In genomic region chr12:121992059-121992879, GRCh38 we compare ENCODE assay signal across 9 cellular contexts. TPM values are rescaled to one million over a fixed set of nuclear protein-coding genes. Genes with fewer than 3 reads are reported as not detected.
DNase-seq lines count a peak whose midpoint lies in the region; ATAC-seq and TF ChIP-seq lines count a peak whose summit lies in the region.
"Had no signal": no experiment of that assay in that cellular context is flagged by ENCODE, and none has a peak within 500 bp of the region (broad histone marks: within the 10 kb centered on the region; RNA-seq: fewer than 3 reads in every experiment).

No MANE protein-coding gene starts in this region.

- no peak for TF ChIP-seq POLR2A in spleen (IDR thresholded peaks at IDR 0.05)

- ATAC-seq in CD4-positive, CD25-positive, alpha-beta regulatory T cell (ENCODE audit: low read depth in 2 of 2): peak; percentile 87 to 90
- ATAC-seq in GM19463 (IDR thresholded peaks at IDR 0.05; ENCODE audit: unreplicated experiment): peak; percentile 80
- ATAC-seq in GM23338: no peak

- H3K9me3 Mint-ChIP-seq in CD4-positive, CD25-positive, alpha-beta regulatory T cell: peaks cover 0 to 2% (median 0%) of the 10 kb centered on the region in 7 donors
- peaks cover 7% of the 10 kb centered on the region; the same call in 2 of the 3 replicates for H3K9me3 Mint-ChIP-seq in GM23338
- H3K9me3 Mint-ChIP-seq: neural crest cell had no signal

- no peaks in the 10 kb centered on the region for H3K9me2 ChIP-seq in GM23338 (ENCODE audit: insufficient read depth)

- H3K4me1 Mint-ChIP-seq in CD4-positive, CD25-positive, alpha-beta regulatory T cell: peaks cover 0 to 11% (median 5%) of the 10 kb centered on the region in 4 donors
- no peaks in the 10 kb centered on the region for H3K4me1 Mint-ChIP-seq in GM23338
- H3K4me1 Mint-ChIP-seq: neural crest cell had no signal

- H3K27me3 Mint-ChIP-seq in CD4-positive, CD25-positive, alpha-beta regulatory T cell: peaks cover 10% of the 10 kb centered on the region
- peaks cover 2% of the 10 kb centered on the region for H3K27me3 Mint-ChIP-seq in GM23338 (ENCODE audit: insufficient read depth, low read depth, poor library complexity)

- H4K20me1 ChIP-seq in GM23338 (replicated peaks; ENCODE audit: insufficient read depth): no peaks in the 10 kb centered on the region

- H2AFZ ChIP-seq in GM23338: no peak overlapping the region

- H3K36me3 Mint-ChIP-seq in CD4-positive, CD25-positive, alpha-beta regulatory T cell: no peaks in the 10 kb centered on the region
- H3K36me3 Mint-ChIP-seq in GM23338 (ENCODE audit: low read depth): no peaks in the 10 kb centered on the region

- H3K27ac ChIP-seq in CD4-positive, CD25-positive, alpha-beta regulatory T cell (ENCODE audit: insufficient read depth, low read length, poor library complexity, severe bottlenecking): no peak overlapping the region
- H3K27ac ChIP-seq in esophagus (ENCODE audit: low read depth in 2 of 2, low read length in 1 of 2): peak overlapping the region; percentile 71 to 92
- peak overlapping the region in 5 of 8 donors; percentile 36 to 58 (median 51) for H3K27ac ChIP-seq in spleen
- no peak overlapping the region for H3K27ac ChIP-seq in GM23338 (ENCODE audit: low read depth)

- intact Hi-C loops in spleen (cut with DNase I; ENCODE audit: low total_unique reads): no loop called here

- peak overlapping the region in 1 of 3 donors; percentile 44 for H3K27ac Mint-ChIP-seq in CD4-positive, CD25-positive, alpha-beta regulatory T cell
- H3K27ac Mint-ChIP-seq in GM23338: no peak overlapping the region

- no peaks in the 10 kb centered on the region for H3K36me3 ChIP-seq in CD4-positive, CD25-positive, alpha-beta regulatory T cell (ENCODE audit: control insufficient read depth, insufficient read depth, low read length)
- H3K36me3 ChIP-seq in esophagus (ENCODE audit: control insufficient read depth in 2 of 2, insufficient read depth in 2 of 2, low read length in 1 of 2) (no peaks in the 10 kb centered on the region), spleen (no peaks in the 10 kb centered on the region), GM23338 (ENCODE audit: insufficient read depth) (no peaks in the 10 kb centered on the region)

- H3K4me3 ChIP-seq in CD4-positive, CD25-positive, alpha-beta regulatory T cell (ENCODE audit: low read depth, low read length): no peak overlapping the region
- H3K4me3 ChIP-seq in esophagus (ENCODE audit: low read depth in 1 of 2, low read length in 2 of 2) (no peak overlapping the region), spleen (no peak overlapping the region), GM23338 (no peak overlapping the region)

- no peaks in the 10 kb centered on the region for H3K9me3 ChIP-seq in CD4-positive, CD25-positive, alpha-beta regulatory T cell (ENCODE audit: control insufficient read depth in 2 of 2, low read length in 2 of 2)
- no peaks in the 10 kb centered on the region for H3K9me3 ChIP-seq in esophagus (ENCODE audit: control insufficient read depth in 2 of 2, insufficient read depth in 1 of 2, low read depth in 1 of 2, low read length in 1 of 2)
- H3K9me3 ChIP-seq in spleen: no peaks in the 10 kb centered on the region

- peaks cover 3% of the 10 kb centered on the region for H3K27me3 ChIP-seq in CD4-positive, CD25-positive, alpha-beta regulatory T cell (ENCODE audit: control insufficient read depth, insufficient read depth, low read length)
- H3K27me3 ChIP-seq in esophagus (ENCODE audit: control insufficient read depth in 1 of 2, insufficient read depth in 2 of 2, low read length in 2 of 2): no peaks in the 10 kb centered on the region
- H3K27me3 ChIP-seq in spleen (replicated peaks in 1 of 7): no peaks in the 10 kb centered on the region
- no peaks in the 10 kb centered on the region for H3K27me3 ChIP-seq in GM23338 (ENCODE audit: insufficient read depth)

- WGBS in esophagus, 2 donors: 44 to 48% methylated on average over 21 of the region's 21 CpGs
- 36 to 49% (median 42%) methylated on average over 21 of the region's 21 CpGs for WGBS in spleen, 5 donors

- peak in 2 of 3 donors; percentile 5 to 71 for DNase-seq in CD4-positive, CD25-positive, alpha-beta regulatory T cell
- DNase-seq in HK-2 (ENCODE audit: unreplicated experiment) (peak; percentile 77), spleen (no peak), GM23338 (ENCODE audit: low spot score) (no peak), NCI-H2029 (lab: John Stamatoyannopoulos, UW) (no peak)
- DNase-seq in activated CD4-positive, alpha-beta T cell treated with anti-CD3 and anti-CD28 coated beads, Interleukin-2, amount 50 U/mL, for 24 hours (ENCODE audit: low read depth in 1 of 2, low spot score in 1 of 2): peak; percentile 37 to 72

- H3K4me1 ChIP-seq in CD4-positive, CD25-positive, alpha-beta regulatory T cell (ENCODE audit: control insufficient read depth, insufficient read depth, low read length, poor library complexity, severe bottlenecking): peaks cover 3% of the 10 kb centered on the region
- H3K4me1 ChIP-seq in esophagus (ENCODE audit: control insufficient read depth in 2 of 2, insufficient read depth in 2 of 2, low read length in 1 of 2) (no peaks in the 10 kb centered on the region), spleen (peaks cover 0 to 36% (median 10%) of the 10 kb centered on the region in 6 donors), GM23338 (ENCODE audit: insufficient read depth) (no peaks in the 10 kb centered on the region)

- H3K79me2 ChIP-seq in GM23338 (replicated peaks; ENCODE audit: insufficient read depth): no peaks in the 10 kb centered on the region

- TF ChIP-seq CTCF in spleen (IDR thresholded peaks at IDR 0.05 in 8 of 11, conservative IDR thresholded peaks at IDR 0.05 in 3 of 11) (no peak), GM23338 (conservative IDR thresholded peaks at IDR 0.05; ENCODE audit: low read depth in 2 of 2) (no peak)

- H3K4me2 ChIP-seq in GM23338: no peak overlapping the region

- peak overlapping the region in 1 of 4 donors; percentile 48 for H3K4me3 Mint-ChIP-seq in CD4-positive, CD25-positive, alpha-beta regulatory T cell
- H3K4me3 Mint-ChIP-seq in GM23338: no peak overlapping the region
- H3K4me3 Mint-ChIP-seq: neural crest cell had no signal

- H3F3A ChIP-seq in GM23338 (replicated peaks; ENCODE audit: low read depth): no peaks in the 10 kb centered on the region

TF ChIP-seq in GM23338, 12 proteins besides CTCF, POLR2A, EP300 and RAD21:
- no peak for TF ChIP-seq NANOG (IDR thresholded peaks at IDR 0.05; ENCODE audit: borderline replicate concordance)
- TF ChIP-seq POLR2AphosphoS5 (IDR thresholded peaks at IDR 0.05; ENCODE audit: low read depth): no peak
- TF ChIP-seq CREB1 (CRISPR knock-in tag; IDR thresholded peaks at IDR 0.05; ENCODE audit: low read depth): no peak
- no peak for TF ChIP-seq EZH2phosphoT487 (IDR thresholded peaks at IDR 0.05; ENCODE audit: unreplicated experiment)
- TF ChIP-seq, protein P1, sequence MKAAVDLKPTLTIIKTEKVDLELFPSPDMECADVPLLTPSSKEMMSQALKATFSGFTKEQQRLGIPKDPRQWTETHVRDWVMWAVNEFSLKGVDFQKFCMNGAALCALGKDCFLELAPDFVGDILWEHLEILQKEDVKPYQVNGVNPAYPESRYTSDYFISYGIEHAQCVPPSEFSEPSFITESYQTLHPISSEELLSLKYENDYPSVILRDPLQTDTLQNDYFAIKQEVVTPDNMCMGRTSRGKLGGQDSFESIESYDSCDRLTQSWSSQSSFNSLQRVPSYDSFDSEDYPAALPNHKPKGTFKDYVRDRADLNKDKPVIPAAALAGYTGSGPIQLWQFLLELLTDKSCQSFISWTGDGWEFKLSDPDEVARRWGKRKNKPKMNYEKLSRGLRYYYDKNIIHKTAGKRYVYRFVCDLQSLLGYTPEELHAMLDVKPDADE (IDR thresholded peaks at IDR 0.05): no peak
- no peak for TF ChIP-seq ZNF331 (CRISPR knock-in tag; IDR thresholded peaks at IDR 0.05; ENCODE audit: low read depth)
- no peak for TF ChIP-seq REST (IDR thresholded peaks at IDR 0.05; ENCODE audit: unreplicated experiment)

RNA-seq across cellular contexts. Expression of gene BCL7A, which starts 29.4 kb away (rescaled TPM):
- total RNA-seq in CD4-positive, CD25-positive, alpha-beta regulatory T cell: 2.0 TPM
- polyA plus RNA-seq in CD4-positive, CD25-positive, alpha-beta regulatory T cell: under 1 TPM; 0.35 to 0.98 (median 0.53) TPM
- polyA plus RNA-seq in esophagus (1 to 10 TPM; 1.0 to 2.1 TPM), spleen (1 to 10 TPM; 2.5 to 4.8 (median 3.8) TPM), GM23338 (2016; fragmentation: Nextera tagmentation; extraction: Ambion mirVana) (14.9 and 18.0 TPM in 2 replicates)
- 10 to 100 TPM in 1 of 7 donors, 1 to 10 TPM in 6; 4.2 to 10.1 (median 8.1) TPM for total RNA-seq in spleen
- 9.9 and 12.7 TPM in 2 replicates for total RNA-seq in GM23338 (2014; rRNA removed; shearing (Covaris generic))

Comparison
In these comparisons a context has a peak if more than half of its experiments do, and no peak if none do; other contexts are left out.
1. DNase-seq: peak in CD4-positive, CD25-positive, alpha-beta regulatory T cell (2 of 3), HK-2 (single experiment) and activated CD4-positive, alpha-beta T cell treated with anti-CD3 and anti-CD28 coated beads, Interleukin-2, amount 50 U/mL, for 24 hours (2 of 2); none in spleen (single experiment), GM23338 (single experiment) and NCI-H2029 (single experiment).
2. H3K27ac ChIP-seq: peak in esophagus (2 of 2) and spleen (5 of 8); none in CD4-positive, CD25-positive, alpha-beta regulatory T cell (single experiment) and GM23338 (single experiment).